8 cellular contexts compared by ENCODE assay signal in the genomic region with DNA sequence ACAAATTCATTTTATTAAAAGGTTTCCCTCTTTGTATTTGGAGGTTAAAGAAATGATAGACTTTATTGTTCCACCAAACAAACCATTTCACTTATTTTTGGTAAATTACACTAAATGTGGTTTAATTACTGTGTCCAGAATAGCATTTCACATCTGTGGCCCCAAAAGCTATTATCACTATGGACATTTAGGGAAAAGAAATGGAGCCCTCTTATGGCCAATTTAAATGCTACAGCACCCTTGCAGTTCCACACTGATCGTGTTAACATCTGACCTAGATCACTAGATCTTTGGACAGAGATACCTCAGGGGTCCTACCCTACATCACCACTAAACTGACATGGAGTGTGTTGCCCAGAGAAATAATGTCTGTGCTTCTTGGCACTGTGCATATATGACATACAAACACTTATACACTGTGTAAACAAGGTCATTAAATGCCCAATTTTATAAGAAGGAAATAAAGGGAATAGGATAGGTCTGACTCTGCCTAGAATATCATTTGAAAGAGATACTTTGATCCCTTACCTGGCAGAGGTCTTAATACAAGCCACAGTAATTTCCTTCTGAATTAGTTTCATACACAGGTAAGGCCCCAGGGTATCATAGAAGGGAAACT.
DNase-seq lines count a peak whose midpoint lies in the region; ATAC-seq, FAIRE-seq and TF ChIP-seq lines count a peak whose summit lies in the region.

No MANE protein-coding gene starts in this region.

- DNase-seq in OCI-LY7 (ENCODE audit: low spot score) (peak; percentile 34), H1 (ENCODE audit: low read depth in 1 of 2, low spot score in 2 of 2) (no peak), glomerular visceral epithelial cell (ENCODE audit: extremely low spot score) (no peak)
- no peak for DNase-seq in activated CD8-positive, alpha-beta memory T cell treated with anti-CD3 and anti-CD28 coated beads, Interleukin-2, amount 10 ng/mL, durations not matched to agents 7 days and 5 days

- H4K91ac ChIP-seq in H1 (replicated peaks; ENCODE audit: insufficient read length, low read length) = no peak overlapping the region

- no peaks in the 10 kb centered on the region for H4K20me1 ChIP-seq in DOHH2 (ENCODE audit: control insufficient read depth, insufficient read depth, low read depth, low read length)
- no peaks in the 10 kb centered on the region for H4K20me1 ChIP-seq in OCI-LY7 (ENCODE audit: insufficient read depth, low read length)
- H4K20me1 ChIP-seq in H1 (replicated peaks in 1 of 2; ENCODE audit: control insufficient read depth in 1 of 2, insufficient read depth in 2 of 2, low read length in 2 of 2) = no peaks in the 10 kb centered on the region

- no peaks in the 10 kb centered on the region for H3K9me3 ChIP-seq in DOHH2 (ENCODE audit: control insufficient read depth, insufficient read depth, low read length)
- H3K9me3 ChIP-seq in OCI-LY7 (ENCODE audit: low read length) = no peaks in the 10 kb centered on the region
- no peaks in the 10 kb centered on the region for H3K9me3 ChIP-seq in H1 (ENCODE audit: insufficient read depth in 2 of 2, low read depth in 1 of 2, low read length in 1 of 2)

- WGBS in H1 (ENCODE audit: extremely low coverage in 1 of 2, insufficient coverage in 1 of 2, insufficient read length in 1 of 2, insufficient replicate concordance in 2 of 2, low coverage in 1 of 2, low lambda C conversion rate in 2 of 2, missing lambda C conversion rate in 1 of 2), 2 experiments = 45% methylated on average over 1 of the region's 1 CpG; no CpG with 5 or more reads in 1 of the 2 experiments

- intact Hi-C loops in OCI-LY7 (cut with micrococcal nuclease; ENCODE audit: unreplicated experiment) = loop anchor here (2.0 to 5.0 kb wide), 2 partner anchors 279 to 639 kb away; no protein-coding TSS in a partner anchor

- H2BK20ac ChIP-seq in H1 (ENCODE audit: low read length) = no peak overlapping the region

- no peak overlapping the region for H2AK5ac ChIP-seq in H1 (ENCODE audit: low read depth, low read length)

- peak; percentile 66 for TF ChIP-seq CTCF in DOHH2 (IDR thresholded peaks at IDR 0.05; ENCODE audit: low read depth, low read length, poor library complexity, severe bottlenecking)
- TF ChIP-seq CTCF in OCI-LY7 (conservative IDR thresholded peaks at IDR 0.05; ENCODE audit: low read length) = peak; percentile 79
- TF ChIP-seq CTCF in H1 (IDR thresholded peaks at IDR 0.05; ENCODE audit: control extremely low read depth in 1 of 3, insufficient read depth in 1 of 3, low read depth in 1 of 3, low read length in 3 of 3) = peak in 2 of 3 experiments; percentile 55 to 65; a peak in 3 of 4 replicates
- peak; percentile 60 to 70 (median 68) for TF ChIP-seq CTCF in nephron (IDR thresholded peaks at IDR 0.05; ENCODE audit: unreplicated experiment in 3 of 3)

- H3K4me3 ChIP-seq in DOHH2 (ENCODE audit: low read length) (no peak overlapping the region), OCI-LY7 (ENCODE audit: low read depth, low read length, poor library complexity, severe bottlenecking) (no peak overlapping the region), H1 (ENCODE audit: extremely low read depth in 1 of 4, insufficient read depth in 2 of 4, low read depth in 3 of 4, low read length in 4 of 4) (no peak overlapping the region)

- no peak overlapping the region for H4K8ac ChIP-seq in H1 (ENCODE audit: extremely low read depth, insufficient read depth, low read length)

- no peaks in the 10 kb centered on the region for H3K36me3 Mint-ChIP-seq in nephron (ENCODE audit: low read depth)
- H3K36me3 Mint-ChIP-seq in activated CD8-positive, alpha-beta memory T cell treated with anti-CD3 and anti-CD28 coated beads, Interleukin-2, amount 10 ng/mL, durations not matched to agents 7 days and 5 days = no peaks in the 10 kb centered on the region

- H3K4me1 ChIP-seq in DOHH2 (ENCODE audit: control insufficient read depth, low read length) (no peaks in the 10 kb centered on the region), OCI-LY7 (ENCODE audit: insufficient read depth, low read length, poor library complexity, severe bottlenecking) (no peaks in the 10 kb centered on the region), H1 (replicated peaks in 1 of 4; ENCODE audit: control insufficient read depth in 3 of 4, insufficient read depth in 4 of 4, low read length in 3 of 4) (no peaks in the 10 kb centered on the region)

- no peaks in the 10 kb centered on the region for H3K9me3 Mint-ChIP-seq in nephron
- no peaks in the 10 kb centered on the region for H3K9me3 Mint-ChIP-seq in activated CD8-positive, alpha-beta memory T cell treated with anti-CD3 and anti-CD28 coated beads, Interleukin-2, amount 10 ng/mL, durations not matched to agents 7 days and 5 days (ENCODE audit: low read depth)

- TF ChIP-seq RAD21 in H1 (IDR thresholded peaks at IDR 0.05 in 1 of 2, conservative IDR thresholded peaks at IDR 0.05 in 1 of 2; ENCODE audit: low read depth in 2 of 2, low read length in 2 of 2) = peak; percentile 81 to 82

- ATAC-seq in HG02678 (IDR thresholded peaks at IDR 0.05; ENCODE audit: unreplicated experiment) (peak; percentile 55), HG03460 (IDR thresholded peaks at IDR 0.05; ENCODE audit: unreplicated experiment) (no peak)
- no peak for ATAC-seq in activated CD8-positive, alpha-beta memory T cell treated with anti-CD3 and anti-CD28 coated beads, Interleukin-2, amount 10 ng/mL, durations not matched to agents 7 days and 5 days

- no peak overlapping the region for H3K56ac ChIP-seq in H1 (replicated peaks; ENCODE audit: insufficient read length, low read depth, low read length)

- H3K9me2 ChIP-seq in DOHH2 (replicated peaks; ENCODE audit: control insufficient read depth, low read length) (no peaks in the 10 kb centered on the region), OCI-LY7 (ENCODE audit: insufficient read depth, low read length) (no peaks in the 10 kb centered on the region)

- no peak overlapping the region for H2BK5ac ChIP-seq in H1 (ENCODE audit: low read depth, low read length)

- no peak overlapping the region for H2BK12ac ChIP-seq in H1 (ENCODE audit: low read depth, low read length)

- no peak overlapping the region for H3K9ac ChIP-seq in H1 (replicated peaks in 1 of 4; ENCODE audit: extremely low read depth in 1 of 4, low read depth in 3 of 4, low read length in 3 of 4)

- CTCF ChIA-PET in OCI-LY7 (lab: Charles Lee; ENCODE audit: unreplicated experiment) = no interaction called here
- CTCF ChIA-PET in H1 (lab: Charles Lee; ENCODE audit: partially characterized antibody) = interaction anchor here (0.7 to 4.3 kb wide), 19 partner anchors 8 to 645 kb away, joined by 3 to 40 read pairs (median 3); no protein-coding TSS in a partner anchor
- CTCF ChIA-PET in activated CD8-positive, alpha-beta memory T cell treated with anti-CD3 and anti-CD28 coated beads, Interleukin-2, amount 10 ng/mL, durations not matched to agents 7 days and 5 days (lab: Charles Lee) = no interaction called here

- TF ChIP-seq POLR2A in H1 (IDR thresholded peaks at IDR 0.05; ENCODE audit: control extremely low read depth in 1 of 2, low read depth in 2 of 2, low read length in 2 of 2) = no peak

- no peak overlapping the region for H3K27ac Mint-ChIP-seq in nephron
- H3K27ac Mint-ChIP-seq in activated CD8-positive, alpha-beta memory T cell treated with anti-CD3 and anti-CD28 coated beads, Interleukin-2, amount 10 ng/mL, durations not matched to agents 7 days and 5 days = no peak overlapping the region

- H2AFZ ChIP-seq in OCI-LY7 (ENCODE audit: low read length) (no peak overlapping the region), H1 (ENCODE audit: low read length) (no peak overlapping the region)

- no peaks in the 10 kb centered on the region for H3K79me2 ChIP-seq in DOHH2 (ENCODE audit: control insufficient read depth, low read length)
- H3K79me2 ChIP-seq in OCI-LY7 (ENCODE audit: insufficient read depth, low read depth, low read length) = no peaks in the 10 kb centered on the region
- H3K79me2 ChIP-seq in H1 (ENCODE audit: control insufficient read depth in 1 of 2, insufficient read depth in 2 of 2, low read length in 2 of 2) = no peaks in the 10 kb centered on the region

- BruUV-seq in OCI-LY7 (replicated peaks; lab: Mats Ljungman, UMichigan) = no TSS peak

- H3K27ac ChIP-seq in DOHH2 (ENCODE audit: low read depth, low read length) = no peak overlapping the region
- H3K27ac ChIP-seq in OCI-LY7 (ENCODE audit: low read depth, low read length, poor library complexity, severe bottlenecking) = no peak overlapping the region
- H3K27ac ChIP-seq in H1 (ENCODE audit: low read depth, low read length) = no peak overlapping the region

- H3K27me3 ChIP-seq in DOHH2 (ENCODE audit: control insufficient read depth, low read length) (peaks cover 2% of the 10 kb centered on the region; the same call in 1 of the 2 replicates), H1 (replicated peaks in 1 of 4; ENCODE audit: control insufficient read depth in 3 of 4, extremely low read depth in 1 of 4, insufficient read depth in 3 of 4, low read length in 3 of 4) (no peaks in the 10 kb centered on the region; a peak in 2 of 7 replicates)

- H4K5ac ChIP-seq in H1 (ENCODE audit: insufficient read length, low read depth, low read length) = no peak overlapping the region

- H3K4ac ChIP-seq in H1 (replicated peaks; ENCODE audit: insufficient read length, low read depth, low read length) = no peak overlapping the region

- no peak for TF ChIP-seq EP300 in H1 (IDR thresholded peaks at IDR 0.05; ENCODE audit: borderline replicate concordance in 1 of 2, low read depth in 2 of 2, low read length in 2 of 2)

- FAIRE-seq in H1 (lab: Jason Lieb, UNC) = peak; percentile 78

- no peak overlapping the region for H2BK15ac ChIP-seq in H1 (ENCODE audit: low read length)

- H2BK120ac ChIP-seq in H1 (replicated peaks; ENCODE audit: low read depth, low read length) = no peak overlapping the region

- POLR2A ChIA-PET in OCI-LY7 (lab: Charles Lee) (interaction anchor here (0.9 kb wide), 1 partner anchor 11 kb away, joined by 3 read pairs; no protein-coding TSS in a partner anchor), H1 (lab: Charles Lee; ENCODE audit: partially characterized antibody) (no interaction called here)

- H3F3A ChIP-seq in DOHH2 (ENCODE audit: control insufficient read depth, insufficient read depth) = no peaks in the 10 kb centered on the region

- H3K4me3 Mint-ChIP-seq in nephron = no peak overlapping the region
- H3K4me3 Mint-ChIP-seq in activated CD8-positive, alpha-beta memory T cell treated with anti-CD3 and anti-CD28 coated beads, Interleukin-2, amount 10 ng/mL, durations not matched to agents 7 days and 5 days = no peak overlapping the region

- H3K79me1 ChIP-seq in H1 (ENCODE audit: low read depth, low read length) = no peaks in the 10 kb centered on the region

- no peak overlapping the region for H3K23ac ChIP-seq in H1 (ENCODE audit: insufficient read length)

- no peaks in the 10 kb centered on the region for H3K23me2 ChIP-seq in H1 (ENCODE audit: low read depth, low read length)

- no peak overlapping the region for H3K18ac ChIP-seq in H1 (ENCODE audit: extremely low read depth, low read length)

- H3K36me3 ChIP-seq in DOHH2 (ENCODE audit: control insufficient read depth, low read length) (no peaks in the 10 kb centered on the region), OCI-LY7 (ENCODE audit: insufficient read depth, low read length) (no peaks in the 10 kb centered on the region), H1 (ENCODE audit: control insufficient read depth in 2 of 4, insufficient read depth in 4 of 4, low read length in 3 of 4) (no peaks in the 10 kb centered on the region)

- no peak overlapping the region for H3K14ac ChIP-seq in H1 (ENCODE audit: insufficient read length)

- peaks cover 16% of the 10 kb centered on the region for H3K27me3 Mint-ChIP-seq in nephron (ENCODE audit: low read depth)
- H3K27me3 Mint-ChIP-seq in activated CD8-positive, alpha-beta memory T cell treated with anti-CD3 and anti-CD28 coated beads, Interleukin-2, amount 10 ng/mL, durations not matched to agents 7 days and 5 days = no peaks in the 10 kb centered on the region

- H3K4me2 ChIP-seq in DOHH2 (ENCODE audit: low read length) = no peak overlapping the region
- no peak overlapping the region for H3K4me2 ChIP-seq in OCI-LY7 (ENCODE audit: low read length)
- no peak overlapping the region for H3K4me2 ChIP-seq in H1 (ENCODE audit: insufficient read depth in 1 of 2, low read depth in 2 of 2, low read length in 2 of 2)

- no peaks in the 10 kb centered on the region for H3K4me1 Mint-ChIP-seq in nephron
- H3K4me1 Mint-ChIP-seq in activated CD8-positive, alpha-beta memory T cell treated with anti-CD3 and anti-CD28 coated beads, Interleukin-2, amount 10 ng/mL, durations not matched to agents 7 days and 5 days = no peaks in the 10 kb centered on the region
